Comparison of ENCODE assay signal across 12 cellular contexts in genomic region chr5:95778713-95779426, GRCh38. TPM values are rescaled to one million over a fixed set of nuclear protein-coding genes. Genes with fewer than 3 reads are reported as not detected.
DNase-seq lines count a peak whose midpoint lies in the region; ATAC-seq, FAIRE-seq and TF ChIP-seq lines count a peak whose summit lies in the region.
"Had no signal": no experiment of that assay in that cellular context is flagged by ENCODE, and none has a peak within 500 bp of the region (broad histone marks: within the 10 kb centered on the region; RNA-seq: fewer than 3 reads in every experiment).

No MANE protein-coding gene starts in this region.

- H3K9me3 ChIP-seq in neutrophil = no peaks in the 10 kb centered on the region

- H3K4me3 ChIP-seq in neutrophil (ENCODE audit: low read depth in 1 of 2, low read length in 1 of 2) = no peak overlapping the region

- intact Hi-C loops in left cardiac atrium (cut with DNase I) = loop anchor here (5.0 to 10.0 kb wide), 3 partner anchors 114 to 556 kb away; no protein-coding TSS in a partner anchor
- intact Hi-C loops in Right ventricle myocardium inferior (cut with DNase I) = no loop called here

- no peaks in the 10 kb centered on the region for H3K27me3 ChIP-seq in neutrophil

- peak; percentile 19 to 20 for ATAC-seq in left cardiac atrium
- no peak for ATAC-seq in Right ventricle myocardium inferior
- no peak for ATAC-seq in HG02885 (IDR thresholded peaks at IDR 0.05; ENCODE audit: poor library complexity, unreplicated experiment)

- FAIRE-seq in GM12892 (lab: Jason Lieb, UNC) = no peak
- FAIRE-seq: GM19239, H54 had no signal

- no peaks in the 10 kb centered on the region for H3K36me3 ChIP-seq in neutrophil

- peaks cover 24 to 28% of the 10 kb centered on the region in 2 experiments for H3K4me1 ChIP-seq in neutrophil (ENCODE audit: control insufficient read depth in 1 of 2, insufficient read depth in 1 of 2, low read depth in 1 of 2, low read length in 1 of 2)

- no peak for TF ChIP-seq CTCF in neutrophil (IDR thresholded peaks at IDR 0.05)

- TF ChIP-seq POLR2A in erythroblast (IDR thresholded peaks at IDR 0.05; ENCODE audit: low read length) = peak; percentile 9
- TF ChIP-seq POLR2A in GM12892 (IDR thresholded peaks at IDR 0.05; ENCODE audit: low read depth, low read length) = no peak

- peak overlapping the region; percentile 37 for H3K27ac ChIP-seq in neutrophil

- DNase-seq in left cardiac atrium = no peak
- no peak for DNase-seq in Right ventricle myocardium inferior (ENCODE audit: missing footprints)
- DNase-seq in erythroblast (lab: John Stamatoyannopoulos, UW) = no peak
- no peak for DNase-seq in GM12892 (ENCODE audit: insufficient read length)
- no peak for DNase-seq in putamen (ENCODE audit: low spot score)
- DNase-seq in NOMO-1 treated with dmso at 0.1 percent for 144 hours (lab: John Stamatoyannopoulos, UW; ENCODE audit: unreplicated experiment) = no peak
- DNase-seq: DMS79 treated with DMSO at 0.1 percent for 48 hours; NK-92 treated with Interleukin-12 subunit alpha and Interleukin-12 subunit beta, amount 100 ng/mL, for 24 hours had no signal

RNA-seq across cellular contexts. Expression of gene GLRX, which starts 43.7 kb away (rescaled TPM):
- total RNA-seq in left cardiac atrium (10 to 100 TPM; 73.1 to 76.0 TPM), Right ventricle myocardium inferior (111 TPM)
- polyA plus RNA-seq in GM12892 (2012; ENCODE audit: missing spikeins) = 144 TPM

RNA-seq across cellular contexts. Expression of gene RHOBTB3, which starts 47.7 kb away (rescaled TPM):
- total RNA-seq in left cardiac atrium (100 to 1,000 TPM; 101 to 110 TPM), Right ventricle myocardium inferior (76.5 TPM)
- 2.5 TPM for polyA plus RNA-seq in GM12892 (2012; ENCODE audit: missing spikeins)

Comparison
In these comparisons a context has a peak if more than half of its experiments do, and no peak if none do; other contexts are left out.
1. ATAC-seq: peak in left cardiac atrium (2 of 2); none in Right ventricle myocardium inferior (single experiment) and HG02885 (single experiment).